ENCODE assay signal across 8 cellular contexts in the genomic region with DNA sequence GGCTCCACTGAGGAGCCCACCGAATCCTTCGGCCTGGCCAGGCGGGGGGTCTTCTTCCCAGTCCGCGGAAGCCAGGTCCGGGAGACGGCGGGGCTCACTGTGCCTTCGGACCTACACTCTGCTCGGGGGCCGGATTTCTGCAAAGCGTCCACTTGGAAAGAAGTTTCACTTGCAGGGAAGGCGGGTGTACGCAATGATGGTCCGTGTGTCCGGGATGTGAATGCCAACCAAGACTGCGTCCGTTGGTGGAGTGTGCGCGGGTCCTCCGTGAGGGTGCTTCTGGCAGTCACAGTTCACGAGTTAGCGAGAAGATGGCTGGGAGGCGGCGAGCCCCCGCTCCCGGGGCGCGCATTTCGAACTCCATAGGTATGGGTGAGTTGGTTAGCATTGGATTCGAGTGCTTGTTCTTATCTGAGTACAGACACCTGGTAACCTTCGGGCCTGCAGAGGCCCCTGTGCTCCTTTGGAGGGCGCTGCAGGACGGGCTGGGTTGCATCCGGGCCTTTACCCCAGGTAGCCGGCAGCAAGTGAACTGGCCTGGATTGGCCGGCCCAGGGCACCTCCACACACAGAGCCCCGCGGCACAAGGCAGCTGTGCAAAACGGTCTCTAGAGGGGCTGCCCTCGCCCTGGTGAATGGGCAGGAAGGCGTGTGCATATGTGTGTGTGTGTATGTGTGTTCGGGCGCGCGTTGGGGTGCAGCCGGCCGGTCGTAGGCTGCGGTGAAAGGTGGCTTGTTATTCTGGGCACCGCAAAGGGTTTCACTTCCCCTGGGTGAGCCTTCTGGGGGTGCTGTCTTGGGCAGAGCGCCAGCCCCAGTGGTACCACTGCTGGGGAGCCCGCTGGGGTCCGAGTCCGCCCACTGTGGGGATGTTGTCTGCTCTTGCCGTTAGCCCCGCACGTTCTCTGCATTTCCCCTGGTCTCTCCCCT.
A peak's percentile ranks its signal among the peaks of the same experiment; 100 is the strongest.
DNase-seq lines count a peak whose midpoint lies in the region; ATAC-seq lines count a peak whose summit lies in the region.

No MANE protein-coding gene starts in this region.

- peaks cover 3 to 24% of the 10 kb centered on the region in 2 donors for H3K4me1 ChIP-seq in muscle layer of duodenum (ENCODE audit: control insufficient read depth in 1 of 2, insufficient read depth in 2 of 2, low read length in 2 of 2)

- no peak overlapping the region for H3K27ac ChIP-seq in muscle layer of duodenum (ENCODE audit: low read length)

- peak; percentile 54 for ATAC-seq in GM19351 (IDR thresholded peaks at IDR 0.05; ENCODE audit: unreplicated experiment)
- peak; percentile 59 for ATAC-seq in HG03469 (IDR thresholded peaks at IDR 0.05; ENCODE audit: unreplicated experiment)

- H3K36me3 ChIP-seq in muscle layer of duodenum (ENCODE audit: control insufficient read depth in 1 of 2, insufficient read depth in 2 of 2, low read length in 2 of 2) = no peaks in the 10 kb centered on the region

- no peaks in the 10 kb centered on the region for H3K27me3 ChIP-seq in muscle layer of duodenum (ENCODE audit: low read depth, low read length)

- peak; percentile 12 for DNase-seq in AG08395 (ENCODE audit: low spot score)
- DNase-seq in activated CD4-positive, alpha-beta T cell treated with anti-CD3 and anti-CD28 coated beads, Interleukin-2, amount 50 U/mL, for 1 hour = peak; percentile 72
- DNase-seq in effector CD8-positive, alpha-beta T cell (lab: John Stamatoyannopoulos, UW) = peak; percentile 59
- peak; percentile 64 for DNase-seq in stimulated activated naive CD4-positive, alpha-beta T cell treated with Interleukin-2 at 50 U/mL for 16 hours (lab: John Stamatoyannopoulos, UW)
- DNase-seq in epidermal melanocyte (ENCODE audit: insufficient read length, low spot score) = no peak

- H3K9me3 ChIP-seq in muscle layer of duodenum (ENCODE audit: control insufficient read depth in 1 of 2, low read length in 2 of 2) = no peaks in the 10 kb centered on the region

- H3K4me3 ChIP-seq in muscle layer of duodenum (ENCODE audit: low read depth in 1 of 2, low read length in 2 of 2) = peak overlapping the region; percentile 73 to 77
